Comparison of ENCODE assay signal across 19 cellular contexts in genomic region chr18:44917865-44918476, GRCh38.
DNase-seq lines count a peak whose midpoint lies in the region; ATAC-seq and TF ChIP-seq lines count a peak whose summit lies in the region.
"Had no signal": no experiment of that assay in that cellular context is flagged by ENCODE, and none has a peak within 500 bp of the region (broad histone marks: within the 10 kb centered on the region; RNA-seq: fewer than 3 reads in every experiment).

No MANE protein-coding gene starts in this region.

- 16 to 40% methylated on average over 4 to 5 of the region's 10 CpGs for WGBS in gastroesophageal sphincter (ENCODE audit: low coverage in 1 of 2), 2 donors

- ATAC-seq in gastroesophageal sphincter, result peak; percentile 20
- ATAC-seq in GM18498 (IDR thresholded peaks at IDR 0.05; ENCODE audit: unreplicated experiment), result no peak
- no peak for ATAC-seq in HG02884 (IDR thresholded peaks at IDR 0.05; ENCODE audit: unreplicated experiment)
- ATAC-seq: T-cell had no signal

- no peak for DNase-seq in GM19240 (ENCODE audit: insufficient read length, low spot score)
- no peak for DNase-seq in activated T-cell treated with anti-CD3 and anti-CD28 coated beads, Interleukin-2, amount 50 U/mL, for 24 hours
- DNase-seq: activated CD4-positive, CD25-positive, alpha-beta regulatory T cell; activated effector memory CD4-positive, alpha-beta T cell treated with Interleukin-2 at 50 U/mL for 16 hours; anterior cingulate cortex; erythroblast; H7; NCI-H1436 treated with DMSO at 0.1 percent for 48 hours; stimulated activated CD4-positive, alpha-beta T cell treated with anti-CD3 and anti-CD28 coated beads, Interleukin-12 subunit alpha, Interleukin-12 subunit beta, amount 100 ng/mL, for 4 hours; stimulated activated naive CD4-positive, alpha-beta T cell; T-cell had no signal

- no peaks in the 10 kb centered on the region for H3K36me3 ChIP-seq in gastroesophageal sphincter
- no peaks in the 10 kb centered on the region for H3K36me3 ChIP-seq in mucosa of rectum (ENCODE audit: control insufficient read depth in 2 of 2, insufficient read depth in 2 of 2, low read length in 2 of 2)
- no peaks in the 10 kb centered on the region for H3K36me3 ChIP-seq in stomach smooth muscle (ENCODE audit: control insufficient read depth in 2 of 2, insufficient read depth in 2 of 2, low read length in 2 of 2)

- H3K27ac ChIP-seq in gastroesophageal sphincter, result peak overlapping the region; percentile 46 to 72 (median 62)
- H3K27ac ChIP-seq in mucosa of rectum (ENCODE audit: low read depth in 2 of 2, low read length in 2 of 2), result peak overlapping the region; percentile 32 to 40
- H3K27ac ChIP-seq in stomach smooth muscle (ENCODE audit: low read length), result peak overlapping the region; percentile 82
- H3K27ac ChIP-seq: parathyroid adenoma had no signal

- no peak for TF ChIP-seq CTCF in gastroesophageal sphincter (IDR thresholded peaks at IDR 0.05)

- H3K27ac Mint-ChIP-seq in IgD-negative memory B cell, result peak overlapping the region in 2 of 3 donors; percentile 39 to 55
- no peak overlapping the region for H3K27ac Mint-ChIP-seq in activated T-cell treated with anti-CD3 and anti-CD28 coated beads, Interleukin-2, amount 50 U/mL, for 24 hours
- H3K27ac Mint-ChIP-seq: dendritic cell treated with granulocyte-macrophage colony-stimulating factor and Interleukin-4, amounts not matched to agents 40 ng/mL and 50 ng/mL, for 4 days; T-cell had no signal

- no peaks in the 10 kb centered on the region for H3K27me3 Mint-ChIP-seq in IgD-negative memory B cell
- peaks cover 26% of the 10 kb centered on the region for H3K27me3 Mint-ChIP-seq in activated T-cell treated with anti-CD3 and anti-CD28 coated beads, Interleukin-2, amount 50 U/mL, for 24 hours

- H3K4me1 ChIP-seq in gastroesophageal sphincter (peaks cover 5 to 56% (median 13%) of the 10 kb centered on the region in 3 donors), mucosa of rectum (ENCODE audit: control insufficient read depth in 2 of 2, insufficient read depth in 2 of 2, low read length in 2 of 2) (peaks cover 4 to 6% of the 10 kb centered on the region in 2 donors), stomach smooth muscle (ENCODE audit: control insufficient read depth, insufficient read depth, low read length) (peaks cover 41% of the 10 kb centered on the region)

- H3K27me3 ChIP-seq in gastroesophageal sphincter (no peaks in the 10 kb centered on the region), mucosa of rectum (ENCODE audit: control insufficient read depth in 2 of 2, insufficient read depth in 2 of 2, low read length in 2 of 2) (no peaks in the 10 kb centered on the region), stomach smooth muscle (ENCODE audit: control insufficient read depth in 1 of 2, insufficient read depth in 2 of 2, low read length in 2 of 2) (no peaks in the 10 kb centered on the region)

- no peak overlapping the region for H3K9ac ChIP-seq in mucosa of rectum (ENCODE audit: low read depth in 1 of 2, low read length in 2 of 2)
- peak overlapping the region in 1 of 2 donors; percentile 21 for H3K9ac ChIP-seq in stomach smooth muscle (ENCODE audit: low read length in 2 of 2)
- H3K9ac ChIP-seq: parathyroid adenoma had no signal

- H3K9me3 Mint-ChIP-seq in IgD-negative memory B cell, result no peaks in the 10 kb centered on the region
- no peaks in the 10 kb centered on the region for H3K9me3 Mint-ChIP-seq in activated T-cell treated with anti-CD3 and anti-CD28 coated beads, Interleukin-2, amount 50 U/mL, for 24 hours
- H3K9me3 Mint-ChIP-seq: dendritic cell treated with granulocyte-macrophage colony-stimulating factor and Interleukin-4, amounts not matched to agents 40 ng/mL and 50 ng/mL, for 4 days; T-cell had no signal

- H3K36me3 Mint-ChIP-seq in IgD-negative memory B cell, result peaks cover 14% of the 10 kb centered on the region
- no peaks in the 10 kb centered on the region for H3K36me3 Mint-ChIP-seq in activated T-cell treated with anti-CD3 and anti-CD28 coated beads, Interleukin-2, amount 50 U/mL, for 24 hours (ENCODE audit: low read depth)
- H3K36me3 Mint-ChIP-seq: T-cell had no signal

- H3K4me3 Mint-ChIP-seq in IgD-negative memory B cell, result no peak overlapping the region
- no peak overlapping the region for H3K4me3 Mint-ChIP-seq in activated T-cell treated with anti-CD3 and anti-CD28 coated beads, Interleukin-2, amount 50 U/mL, for 24 hours
- H3K4me3 Mint-ChIP-seq: dendritic cell treated with granulocyte-macrophage colony-stimulating factor and Interleukin-4, amounts not matched to agents 40 ng/mL and 50 ng/mL, for 4 days; T-cell had no signal

- TF ChIP-seq POLR2A in gastroesophageal sphincter (IDR thresholded peaks at IDR 0.05), result no peak

- no peak overlapping the region for H3K4me3 ChIP-seq in gastroesophageal sphincter
- no peak overlapping the region for H3K4me3 ChIP-seq in mucosa of rectum (ENCODE audit: low read length in 2 of 2)
- H3K4me3 ChIP-seq in stomach smooth muscle (ENCODE audit: low read length in 2 of 2), result peak overlapping the region; percentile 0 to 35

- H3K9me3 ChIP-seq in gastroesophageal sphincter, result no peaks in the 10 kb centered on the region
- no peaks in the 10 kb centered on the region for H3K9me3 ChIP-seq in mucosa of rectum (ENCODE audit: control insufficient read depth in 2 of 2, low read length in 2 of 2)
- H3K9me3 ChIP-seq in stomach smooth muscle (ENCODE audit: control insufficient read depth in 2 of 2, low read length in 2 of 2), result no peaks in the 10 kb centered on the region

- TF ChIP-seq EP300 in gastroesophageal sphincter (IDR thresholded peaks at IDR 0.05), result peak; percentile 57

- H3K4me1 Mint-ChIP-seq in IgD-negative memory B cell, result peaks cover 21 to 31% (median 28%) of the 10 kb centered on the region in 3 donors
- no peaks in the 10 kb centered on the region for H3K4me1 Mint-ChIP-seq in activated T-cell treated with anti-CD3 and anti-CD28 coated beads, Interleukin-2, amount 50 U/mL, for 24 hours (ENCODE audit: low read depth)
- H3K4me1 Mint-ChIP-seq: T-cell had no signal

Comparison
In these comparisons a context has a peak if more than half of its experiments do, and no peak if none do; other contexts are left out.
1. H3K4me3 ChIP-seq: peak in stomach smooth muscle (2 of 2); none in gastroesophageal sphincter (0 of 2) and mucosa of rectum (0 of 2).
2. Peak in every context shown above with its lines, with median percentiles within 50 percentile points of each other: H3K27ac ChIP-seq.